In genomic region chr16:73216932-73217331, GRCh38 we compare ENCODE assay signal across 18 cellular contexts.
"Had no signal": no experiment of that assay in that cellular context is flagged by ENCODE, and none has a peak within 500 bp of the region (broad histone marks: within the 10 kb centered on the region; RNA-seq: fewer than 3 reads in every experiment).

No MANE protein-coding gene starts in this region.

- DNase-seq: activated CD4-positive, alpha-beta T cell treated with anti-CD3 and anti-CD28 coated beads for 4 hours; activated CD8-positive, alpha-beta memory T cell treated with anti-CD3 and anti-CD28 coated beads, Interleukin-2, amount 50 U/mL, for 48 hours; activated CD8-positive, alpha-beta T cell treated with anti-CD3 and anti-CD28 coated beads for 36 hours; activated naive CD4-positive, alpha-beta T cell treated with Interleukin-2 at 50 U/mL for 16 hours; activated naive CD8-positive, alpha-beta T cell treated with anti-CD3 and anti-CD28 coated beads, Interleukin-2, amount 50 U/mL, for 24 hours; effector CD4-positive, alpha-beta T cell; kidney; left ventricle myocardium inferior; mesendoderm; pancreas; stimulated activated CD4-positive, alpha-beta T cell treated with anti-CD3 and anti-CD28 coated beads, Interleukin-4, amount 100 ng/mL, for 1 hour; stimulated activated CD8-positive, alpha-beta memory T cell treated with anti-CD3 and anti-CD28 coated beads, Interleukin-4, amount 100 ng/mL, for 48 hours; stimulated activated naive CD8-positive, alpha-beta T cell treated with anti-CD3 and anti-CD28 coated beads, Interleukin-15, Interleukin-2, amounts not matched to agents 100 U/mL and 50 U/mL, for 24 hours; upper lobe of right lung had no signal

- H3K27me3 Mint-ChIP-seq: activated CD8-positive, alpha-beta T cell treated with anti-CD3 and anti-CD28 coated beads for 36 hours; activated naive CD8-positive, alpha-beta T cell treated with anti-CD3 and anti-CD28 coated beads, Interleukin-2, amount 50 U/mL, for 24 hours had no signal

- H3K4me3 Mint-ChIP-seq: activated CD8-positive, alpha-beta T cell treated with anti-CD3 and anti-CD28 coated beads for 36 hours; activated naive CD8-positive, alpha-beta T cell treated with anti-CD3 and anti-CD28 coated beads, Interleukin-2, amount 50 U/mL, for 24 hours; neural crest cell had no signal

- H3K4me1 Mint-ChIP-seq: activated naive CD8-positive, alpha-beta T cell treated with anti-CD3 and anti-CD28 coated beads, Interleukin-2, amount 50 U/mL, for 24 hours had no signal

- H3K9me3 ChIP-seq: ascending aorta, gastroesophageal sphincter, pancreas, upper lobe of right lung had no signal

- H3K9me3 Mint-ChIP-seq: activated naive CD8-positive, alpha-beta T cell treated with anti-CD3 and anti-CD28 coated beads, Interleukin-2, amount 50 U/mL, for 24 hours had no signal

- ATAC-seq: activated CD8-positive, alpha-beta T cell treated with anti-CD3 and anti-CD28 coated beads for 36 hours; activated naive CD8-positive, alpha-beta T cell treated with anti-CD3 and anti-CD28 coated beads, Interleukin-2, amount 50 U/mL, for 24 hours; gastroesophageal sphincter; pancreas; stimulated activated naive CD8-positive, alpha-beta T cell treated with anti-CD3 and anti-CD28 coated beads, Interleukin-15, Interleukin-2, amounts not matched to agents 100 U/mL and 50 U/mL, for 24 hours; upper lobe of right lung had no signal

- H3K27ac ChIP-seq: coronary artery, gastroesophageal sphincter, left ventricle myocardium inferior, pancreas, upper lobe of right lung had no signal

- H3K36me3 ChIP-seq: ascending aorta, gastroesophageal sphincter, left ventricle myocardium inferior, pancreas, upper lobe of right lung had no signal

- H3K4me1 ChIP-seq: gastroesophageal sphincter, left ventricle myocardium inferior, pancreas, upper lobe of right lung had no signal

- H3K27ac Mint-ChIP-seq: activated CD8-positive, alpha-beta T cell treated with anti-CD3 and anti-CD28 coated beads for 36 hours; activated naive CD8-positive, alpha-beta T cell treated with anti-CD3 and anti-CD28 coated beads, Interleukin-2, amount 50 U/mL, for 24 hours had no signal

- H3K4me3 ChIP-seq: ascending aorta, coronary artery, gastroesophageal sphincter, left ventricle myocardium inferior, pancreas, upper lobe of right lung had no signal

- H3K27me3 ChIP-seq: ascending aorta, gastroesophageal sphincter, pancreas, upper lobe of right lung had no signal
